ENCODE assay signal across 12 cellular contexts in genomic region chr17:50304781-50305404, GRCh38. TPM values are rescaled to one million over a fixed set of nuclear protein-coding genes. Genes with fewer than 3 reads are reported as not detected.
DNase-seq lines count a peak whose midpoint lies in the region; ATAC-seq and TF ChIP-seq lines count a peak whose summit lies in the region.
"Had no signal": no experiment of that assay in that cellular context is flagged by ENCODE, and none has a peak within 500 bp of the region (broad histone marks: within the 10 kb centered on the region; RNA-seq: fewer than 3 reads in every experiment).

No MANE protein-coding gene starts in this region.

- H3K4me1 ChIP-seq in GM23338 (ENCODE audit: insufficient read depth), result no peaks in the 10 kb centered on the region
- no peaks in the 10 kb centered on the region for H3K4me1 ChIP-seq in Panc1 (ENCODE audit: control insufficient read depth, insufficient read depth, low read length)
- peaks cover 5% of the 10 kb centered on the region for H3K4me1 ChIP-seq in prostate gland (replicated peaks)

- H3K4me3 Mint-ChIP-seq in GM23338, result no peak overlapping the region
- H3K4me3 Mint-ChIP-seq: activated CD8-positive, alpha-beta T cell treated with anti-CD3 and anti-CD28 coated beads, Interleukin-2, amount 10 ng/mL, durations not matched to agents 7 days and 5 days had no signal

- peak; percentile 59 for ATAC-seq in GM23338
- no peak for ATAC-seq in Panc1
- ATAC-seq in GM19452 (IDR thresholded peaks at IDR 0.05; ENCODE audit: unreplicated experiment), result no peak
- no peak for ATAC-seq in HG02642 (IDR thresholded peaks at IDR 0.05; ENCODE audit: poor library complexity, unreplicated experiment)
- ATAC-seq: activated CD8-positive, alpha-beta T cell treated with anti-CD3 and anti-CD28 coated beads, Interleukin-2, amount 10 ng/mL, durations not matched to agents 7 days and 5 days had no signal

- no TSS peak for BruUV-seq in Panc1 (replicated peaks; lab: Mats Ljungman, UMichigan)

- H3K4me3 ChIP-seq in GM23338, result no peak overlapping the region
- H3K4me3 ChIP-seq in Panc1 (ENCODE audit: low read depth in 2 of 2, low read length in 2 of 2), result no peak overlapping the region
- no peak overlapping the region for H3K4me3 ChIP-seq in prostate gland

- no peaks in the 10 kb centered on the region for H3K79me2 ChIP-seq in GM23338 (replicated peaks; ENCODE audit: insufficient read depth)

- H3K36me3 ChIP-seq in GM23338 (ENCODE audit: insufficient read depth) (no peaks in the 10 kb centered on the region), Panc1 (ENCODE audit: control insufficient read depth, insufficient read depth, low read length) (no peaks in the 10 kb centered on the region), prostate gland (no peaks in the 10 kb centered on the region)
- H3K36me3 ChIP-seq: neutrophil had no signal

- H3K4me1 Mint-ChIP-seq in GM23338, result peaks cover 6% of the 10 kb centered on the region; the same call in 2 of the 3 replicates

- TF ChIP-seq POLR2A in prostate gland (IDR thresholded peaks at IDR 0.05), result no peak

- peaks cover 2% of the 10 kb centered on the region; the same call in 1 of the 3 replicates for H3K9me3 Mint-ChIP-seq in GM23338

- H3K27ac ChIP-seq in GM23338 (ENCODE audit: low read depth) (no peak overlapping the region), Panc1 (ENCODE audit: low read length) (peak overlapping the region; percentile 15; the same call in 1 of the 2 replicates), prostate gland (peak overlapping the region; percentile 42 to 43)
- H3K27ac ChIP-seq: neutrophil had no signal

- in situ Hi-C loops in Panc1 (cut with HindIII; ENCODE audit: low pct_unique_long_range_greater_than_20kb, low sequenced_read_pairs), result no loop called here

- intact Hi-C loops in Panc1 (cut with micrococcal nuclease; ENCODE audit: unreplicated experiment), result no loop called here
- intact Hi-C loops in prostate gland (cut with DNase I), result no loop called here

- TF ChIP-seq CTCF in GM23338 (conservative IDR thresholded peaks at IDR 0.05; ENCODE audit: low read depth in 2 of 2) (no peak), Panc1 (IDR thresholded peaks at IDR 0.05) (no peak), prostate gland (IDR thresholded peaks at IDR 0.05) (no peak), GM20000 (IDR thresholded peaks at IDR 0.05; ENCODE audit: extremely low read depth, missing control alignments) (no peak)

- H3F3A ChIP-seq in GM23338 (replicated peaks; ENCODE audit: low read depth), result no peaks in the 10 kb centered on the region

- no peaks in the 10 kb centered on the region for H3K36me3 Mint-ChIP-seq in GM23338 (ENCODE audit: low read depth)

- no peak overlapping the region for H2AFZ ChIP-seq in GM23338

- CTCF ChIA-PET in Panc1 (lab: Charles Lee), result interaction anchor here (0.6 kb wide), 1 partner anchor 12 kb away, joined by 3 read pairs; no protein-coding TSS in a partner anchor

- H3K27ac Mint-ChIP-seq in GM23338, result no peak overlapping the region
- H3K27ac Mint-ChIP-seq: activated CD8-positive, alpha-beta T cell treated with anti-CD3 and anti-CD28 coated beads, Interleukin-2, amount 10 ng/mL, durations not matched to agents 7 days and 5 days had no signal

- H3K27me3 Mint-ChIP-seq in GM23338 (ENCODE audit: insufficient read depth, low read depth, poor library complexity), result peaks cover 7% of the 10 kb centered on the region

- H3K27me3 ChIP-seq in GM23338 (ENCODE audit: insufficient read depth) (no peaks in the 10 kb centered on the region), Panc1 (ENCODE audit: control insufficient read depth, insufficient read depth, low read length) (no peaks in the 10 kb centered on the region), prostate gland (replicated peaks; ENCODE audit: insufficient read depth) (no peaks in the 10 kb centered on the region)
- H3K27me3 ChIP-seq: neutrophil had no signal

- DNase-seq in GM23338 (ENCODE audit: low spot score), result no peak
- no peak for DNase-seq in Panc1 (ENCODE audit: low read depth, low spot score)
- DNase-seq in fibroblast of gingiva (ENCODE audit: low read depth), result peak; percentile 19
- no peak for DNase-seq in prostate gland (ENCODE audit: low spot score)
- no peak for DNase-seq in GM20000 (ENCODE audit: low spot score)
- DNase-seq in effector CD4-positive, alpha-beta T cell, result no peak
- DNase-seq: activated CD8-positive, alpha-beta T cell treated with anti-CD3 and anti-CD28 coated beads, Interleukin-2, amount 10 ng/mL, durations not matched to agents 7 days and 5 days; DND-41 had no signal

- no peaks in the 10 kb centered on the region for H3K9me2 ChIP-seq in GM23338 (ENCODE audit: insufficient read depth)

- 28% methylated on average over 7 of the region's 7 CpGs for WGBS in prostate gland

- POLR2A ChIA-PET in Panc1 (lab: Charles Lee), result interaction anchor here (0.6 kb wide), 1 partner anchor 152 kb away, joined by 3 read pairs; no protein-coding TSS in a partner anchor

- no peak overlapping the region for H3K4me2 ChIP-seq in GM23338

- H4K20me1 ChIP-seq in GM23338 (replicated peaks; ENCODE audit: insufficient read depth), result no peaks in the 10 kb centered on the region

- H3K9me3 ChIP-seq in Panc1 (ENCODE audit: control insufficient read depth, insufficient read depth, low read depth, low read length) (no peaks in the 10 kb centered on the region), prostate gland (no peaks in the 10 kb centered on the region)
- H3K9me3 ChIP-seq: neutrophil had no signal

TF ChIP-seq in GM23338, 12 proteins besides CTCF, POLR2A, EP300 and RAD21 (continues in another document):
- TF ChIP-seq POLR2AphosphoS5 (IDR thresholded peaks at IDR 0.05; ENCODE audit: low read depth) (no peak), STAT1 (IDR thresholded peaks at IDR 0.05; ENCODE audit: unreplicated experiment) (no peak), EZH2phosphoT487 (IDR thresholded peaks at IDR 0.05; ENCODE audit: unreplicated experiment) (no peak), NANOG (IDR thresholded peaks at IDR 0.05; ENCODE audit: borderline replicate concordance) (no peak), REST (IDR thresholded peaks at IDR 0.05; ENCODE audit: unreplicated experiment) (no peak), ETS1 (IDR thresholded peaks at IDR 0.05) (no peak), ZNF331 (CRISPR knock-in tag; IDR thresholded peaks at IDR 0.05; ENCODE audit: low read depth) (no peak), ZNF114 (CRISPR knock-in tag; IDR thresholded peaks at IDR 0.05) (no peak), EZH2 (IDR thresholded peaks at IDR 0.05; ENCODE audit: low read depth, unreplicated experiment) (no peak)

RNA-seq across cellular contexts. Expression of gene TMEM92, which starts 30.6 kb away (rescaled TPM):
- total RNA-seq in GM23338 (2014; rRNA removed; shearing (Covaris generic)), result 7.3 and 9.7 TPM in 2 replicates
- polyA plus RNA-seq in GM23338 (2016; fragmentation: Nextera tagmentation; extraction: Ambion mirVana), result 13.4 and 18.4 TPM in 2 replicates
- total RNA-seq in Panc1 (2021; ENCODE audit: unreplicated experiment) (0.54 TPM), prostate gland (under 1 TPM; 0.91 to 0.96 TPM)
- polyA plus RNA-seq in Panc1 (2012; ENCODE audit: insufficient read length), result 0.58 TPM
- total RNA-seq: activated CD8-positive, alpha-beta T cell treated with anti-CD3 and anti-CD28 coated beads, Interleukin-2, amount 10 ng/mL, durations not matched to agents 7 days and 5 days; endothelial cell of umbilical vein had no signal

RNA-seq across cellular contexts. Expression of gene XYLT2, which starts 41.0 kb away (rescaled TPM):
- total RNA-seq in GM23338 (2014; rRNA removed; shearing (Covaris generic)), result 32.8 and 44.9 TPM in 2 replicates
- polyA plus RNA-seq in GM23338 (2016; fragmentation: Nextera tagmentation; extraction: Ambion mirVana), result 14.0 and 14.2 TPM in 2 replicates
- total RNA-seq in Panc1 (2021; ENCODE audit: unreplicated experiment), result 28.5 TPM
- 42.0 TPM for polyA plus RNA-seq in Panc1 (2012; ENCODE audit: insufficient read length)
- total RNA-seq in prostate gland, result 10 to 100 TPM; 44.8 to 49.8 TPM
